Comparison of ENCODE assay signal across 2 cellular contexts in the genomic region with DNA sequence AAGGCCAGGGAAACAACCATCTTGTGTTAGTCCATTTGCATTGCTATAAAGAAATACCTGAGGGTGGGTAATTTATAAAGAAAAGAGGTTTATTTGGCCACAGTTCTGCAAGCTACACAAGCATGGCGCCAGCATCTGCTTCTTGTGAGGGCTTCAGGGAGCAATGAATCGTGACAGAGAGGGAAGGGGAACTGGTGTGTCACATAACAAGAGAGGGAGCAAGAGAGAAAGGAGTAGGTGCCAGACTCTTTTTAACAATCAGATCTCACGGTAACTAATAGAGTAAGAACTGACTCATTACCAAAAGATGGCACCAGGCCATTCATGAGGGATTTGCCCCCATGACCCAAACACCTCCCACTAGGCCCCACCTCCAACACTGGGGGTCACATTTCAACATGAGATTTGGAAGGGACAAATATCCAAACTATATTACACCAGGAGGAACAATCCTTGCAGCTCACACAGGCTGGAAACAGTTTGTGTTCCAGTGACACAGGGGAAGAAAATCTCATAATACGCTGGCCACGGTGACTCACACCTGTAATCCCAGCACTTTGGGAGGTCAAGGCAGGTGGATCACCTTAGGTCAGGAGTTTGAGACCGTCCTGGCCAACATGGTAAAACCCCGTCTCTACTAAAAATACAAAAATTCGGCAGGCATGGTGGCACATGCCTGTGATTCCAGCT.
TF ChIP-seq lines count a peak whose summit lies in the region.

No MANE protein-coding gene starts in this region.

TF ChIP-seq in HCT116, 20 proteins besides CTCF, POLR2A, EP300 and RAD21:
- peak; percentile 49; the same call in 1 of the 2 replicates for TF ChIP-seq JUND (IDR thresholded peaks at IDR 0.05)
- TF ChIP-seq FOSL1 (IDR thresholded peaks at IDR 0.05; ENCODE audit: low read depth) = peak; percentile 61

TF ChIP-seq in K562, 482 proteins besides CTCF, POLR2A, EP300 and RAD21:
- 0 out of 2 replicates have a peak, but pooled peaks have one; percentile 50 for TF ChIP-seq ZNF766 (CRISPR knock-in tag; conservative IDR thresholded peaks at IDR 0.05)
